In the genomic region with DNA sequence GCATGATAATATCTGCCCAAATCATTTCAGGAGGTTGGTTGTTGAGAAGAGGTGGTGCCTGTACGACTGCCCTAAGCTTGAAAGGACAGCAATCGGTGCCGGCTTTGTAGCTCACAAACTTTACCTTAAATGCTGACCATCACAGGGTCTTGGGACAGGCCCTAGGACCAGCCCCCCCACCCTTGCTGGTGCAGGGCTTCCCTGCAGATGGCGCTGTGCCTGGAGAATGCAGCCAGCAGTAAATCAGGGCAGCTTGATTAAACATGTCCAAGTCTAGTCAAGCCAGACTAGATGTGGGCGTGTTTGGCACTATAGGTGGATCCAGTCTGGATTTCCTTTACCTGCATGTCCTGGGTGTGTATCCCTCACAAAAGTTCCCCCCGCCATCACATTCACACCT, we compare ENCODE assay signal across 17 cellular contexts.
DNase-seq lines count a peak whose midpoint lies in the region; ATAC-seq, FAIRE-seq and TF ChIP-seq lines count a peak whose summit lies in the region.
"Had no signal": no experiment of that assay in that cellular context is flagged by ENCODE, and none has a peak within 500 bp of the region (broad histone marks: within the 10 kb centered on the region; RNA-seq: fewer than 3 reads in every experiment).

No MANE protein-coding gene starts in this region.

- H3K27ac Mint-ChIP-seq in stimulated activated effector memory CD8-positive, alpha-beta T cell treated with anti-CD3 and anti-CD28 coated beads, Interleukin-12 subunit alpha, Interleukin-12 subunit beta, amount 100 ng/mL, for 72 hours: no peak overlapping the region
- H3K27ac Mint-ChIP-seq: stimulated activated memory B cell treated with anti-CD40 and anti-IgM and Interleukin-4, amounts not matched to agents 10 μg/mL and 1 μg/mL and 100 μg/mL, for 72 hours had no signal

- FAIRE-seq in HepG2 (lab: Jason Lieb, UNC): no peak
- no peak for FAIRE-seq in small intestine (lab: Jason Lieb, UNC)

- H3K27me3 ChIP-seq in HepG2 (ENCODE audit: control insufficient read depth in 1 of 2, insufficient read depth in 2 of 2, low read length in 2 of 2) (peaks cover 11 to 44% of the 10 kb centered on the region in 2 experiments), right lobe of liver (no peaks in the 10 kb centered on the region), small intestine (ENCODE audit: control insufficient read depth in 2 of 2, insufficient read depth in 2 of 2, low read length in 2 of 2) (peaks cover 0 to 4% of the 10 kb centered on the region in 2 donors), hepatocyte (no peaks in the 10 kb centered on the region)

- TF ChIP-seq POLR2A in HepG2 (IDR thresholded peaks at IDR 0.05; ENCODE audit: insufficient read depth in 1 of 2, low read depth in 2 of 2, low read length in 2 of 2) (no peak), right lobe of liver (IDR thresholded peaks at IDR 0.05) (no peak)

- CTCF ChIA-PET in HepG2 (lab: Yijun Ruan, JAX; ENCODE audit: low intra/inter-chr PET ratio, low total read pairs): no interaction called here

- in situ Hi-C loops in HepG2 (cut with HindIII; ENCODE audit: extremely low pct_ligation_motif_present, low pct_unique_long_range_greater_than_20kb): no loop called here

- H3K36me3 ChIP-seq in HepG2 (replicated peaks in 1 of 2; ENCODE audit: control insufficient read depth in 1 of 2, insufficient read depth in 2 of 2, low read length in 2 of 2): no peaks in the 10 kb centered on the region
- H3K36me3 ChIP-seq in right lobe of liver: no peaks in the 10 kb centered on the region
- H3K36me3 ChIP-seq in small intestine (ENCODE audit: control insufficient read depth in 2 of 2, insufficient read depth in 2 of 2, low read length in 2 of 2): no peaks in the 10 kb centered on the region
- H3K36me3 ChIP-seq in hepatocyte (replicated peaks; ENCODE audit: insufficient read depth, low read depth): no peaks in the 10 kb centered on the region

- intact Hi-C loops in HepG2 (cut with micrococcal nuclease; ENCODE audit: unreplicated experiment) (loop anchor here (5.0 kb wide), 1 partner anchor 204 kb away; no protein-coding TSS in a partner anchor), right lobe of liver (cut with DNase I) (no loop called here)

- no peaks in the 10 kb centered on the region for H3K9me3 ChIP-seq in HepG2 (ENCODE audit: low read length)
- no peaks in the 10 kb centered on the region for H3K9me3 ChIP-seq in right lobe of liver
- no peaks in the 10 kb centered on the region for H3K9me3 ChIP-seq in small intestine (ENCODE audit: control insufficient read depth, low read depth)
- H3K9me3 ChIP-seq in hepatocyte (ENCODE audit: low read depth): no peaks in the 10 kb centered on the region

- H3K4me1 Mint-ChIP-seq in stimulated activated effector memory CD8-positive, alpha-beta T cell treated with anti-CD3 and anti-CD28 coated beads, Interleukin-12 subunit alpha, Interleukin-12 subunit beta, amount 100 ng/mL, for 72 hours: peaks cover 10% of the 10 kb centered on the region

- no peak overlapping the region for H3K4me3 Mint-ChIP-seq in stimulated activated effector memory CD8-positive, alpha-beta T cell treated with anti-CD3 and anti-CD28 coated beads, Interleukin-12 subunit alpha, Interleukin-12 subunit beta, amount 100 ng/mL, for 72 hours
- H3K4me3 Mint-ChIP-seq: brain; stimulated activated memory B cell treated with anti-CD40 and anti-IgM and Interleukin-4, amounts not matched to agents 10 μg/mL and 1 μg/mL and 100 μg/mL, for 72 hours had no signal

- POLR2A ChIA-PET in HepG2 (lab: Yijun Ruan, JAX): no interaction called here

- no peak overlapping the region for H3K9ac ChIP-seq in HepG2 (ENCODE audit: insufficient read depth, low read depth, low read length)

- H2AFZ ChIP-seq in HepG2 (ENCODE audit: low read length) (no peak overlapping the region), hepatocyte (no peak overlapping the region)

- TF ChIP-seq CTCF in HepG2 (CRISPR knock-in tag; IDR thresholded peaks at IDR 0.05) (0 out of 2 replicates have a peak, but pooled peaks have one; percentile 12), right lobe of liver (IDR thresholded peaks at IDR 0.05) (no peak), epithelial cell of proximal tubule (conservative IDR thresholded peaks at IDR 0.05; ENCODE audit: low read depth, low read length) (peak; percentile 20), hepatocyte (IDR thresholded peaks at IDR 0.05; ENCODE audit: poor library complexity) (no peak)

- H3K4me2 ChIP-seq in HepG2 (ENCODE audit: low read depth, low read length): no peak overlapping the region
- no peak overlapping the region for H3K4me2 ChIP-seq in hepatocyte

- no peaks in the 10 kb centered on the region for H4K20me1 ChIP-seq in HepG2 (ENCODE audit: insufficient read depth, low read length)
- H4K20me1 ChIP-seq in hepatocyte (ENCODE audit: insufficient read depth, poor library complexity, severe bottlenecking): no peaks in the 10 kb centered on the region

- 24% methylated on average over 6 of the region's 6 CpGs for WGBS in HepG2 (ENCODE audit: low lambda C conversion rate)
- 55% methylated on average over 5 of the region's 6 CpGs for WGBS in right lobe of liver (ENCODE audit: insufficient coverage, low coverage, low lambda C conversion rate, missing lambda C conversion rate)
- WGBS in small intestine, 3 donors: 68 to 75% (median 75%) methylated on average over 6 of the region's 6 CpGs
- WGBS in hepatocyte (ENCODE audit: low lambda C conversion rate, missing lambda C conversion rate): 75% methylated on average over 6 of the region's 6 CpGs

- no peaks in the 10 kb centered on the region for H3K9me3 Mint-ChIP-seq in stimulated activated effector memory CD8-positive, alpha-beta T cell treated with anti-CD3 and anti-CD28 coated beads, Interleukin-12 subunit alpha, Interleukin-12 subunit beta, amount 100 ng/mL, for 72 hours
- H3K9me3 Mint-ChIP-seq: brain; stimulated activated memory B cell treated with anti-CD40 and anti-IgM and Interleukin-4, amounts not matched to agents 10 μg/mL and 1 μg/mL and 100 μg/mL, for 72 hours had no signal

- no peaks in the 10 kb centered on the region for H3K36me3 Mint-ChIP-seq in stimulated activated effector memory CD8-positive, alpha-beta T cell treated with anti-CD3 and anti-CD28 coated beads, Interleukin-12 subunit alpha, Interleukin-12 subunit beta, amount 100 ng/mL, for 72 hours

- H3K9me2 ChIP-seq in hepatocyte (replicated peaks; ENCODE audit: insufficient read depth): no peaks in the 10 kb centered on the region

- no peak for TF ChIP-seq EP300 in HepG2 (IDR thresholded peaks at IDR 0.05; ENCODE audit: low read depth in 2 of 2, low read length in 2 of 2)
- no peak for TF ChIP-seq EP300 in HepG2 (CRISPR knock-in tag; IDR thresholded peaks at IDR 0.05; ENCODE audit: borderline replicate concordance)

- ATAC-seq in HepG2 (no peak), right lobe of liver (no peak)
- no peak for ATAC-seq in stimulated activated effector memory CD8-positive, alpha-beta T cell treated with anti-CD3 and anti-CD28 coated beads, Interleukin-12 subunit alpha, Interleukin-12 subunit beta, amount 100 ng/mL, for 72 hours
- ATAC-seq: left cardiac atrium; stimulated activated memory B cell treated with anti-CD40 and anti-IgM and Interleukin-4, amounts not matched to agents 10 μg/mL and 1 μg/mL and 100 μg/mL, for 72 hours had no signal

- BruUV-seq in HepG2 (replicated peaks; lab: Mats Ljungman, UMichigan): no TSS peak

- no peak for DNase-seq in HepG2 (ENCODE audit: low spot score)
- no peak for DNase-seq in right lobe of liver
- DNase-seq in NAMALWA (ENCODE audit: low spot score): peak; percentile 20
- no peak for DNase-seq in epithelial cell of proximal tubule (ENCODE audit: low read depth)
- DNase-seq in small intestine: no peak
- DNase-seq in hepatocyte (ENCODE audit: low spot score): no peak
- DNase-seq in DMS153 treated with DMSO at 0.1 percent for 48 hours (lab: John Stamatoyannopoulos, UW; ENCODE audit: unreplicated experiment): no peak
- no peak for DNase-seq in stimulated activated effector memory CD8-positive, alpha-beta T cell treated with anti-CD3 and anti-CD28 coated beads, Interleukin-12 subunit alpha, Interleukin-12 subunit beta, amount 100 ng/mL, for 72 hours (ENCODE audit: low spot score in 2 of 2)
- DNase-seq: activated effector memory CD4-positive, alpha-beta T cell treated with anti-CD3 and anti-CD28 coated beads, Interleukin-2, amount 50 U/mL, for 16 hours; effector memory CD4-positive, alpha-beta T cell; GOT3; left cardiac atrium; NCI-H226; stimulated activated CD4-positive, alpha-beta T cell treated with anti-CD3 and anti-CD28 coated beads, Interleukin-4, amount 100 ng/mL, for 1 hour; T-helper 2 cell had no signal

- TF ChIP-seq RAD21 in HepG2 (CRISPR knock-in tag; IDR thresholded peaks at IDR 0.05): no peak

- H3K4me1 ChIP-seq in HepG2 (ENCODE audit: insufficient read depth, low read length): peaks cover 19% of the 10 kb centered on the region
- no peaks in the 10 kb centered on the region for H3K4me1 ChIP-seq in right lobe of liver
- H3K4me1 ChIP-seq in small intestine (ENCODE audit: control insufficient read depth in 2 of 2, insufficient read depth in 1 of 2, low read depth in 1 of 2, low read length in 1 of 2): no peaks in the 10 kb centered on the region
- H3K4me1 ChIP-seq in hepatocyte (ENCODE audit: insufficient read depth): no peaks in the 10 kb centered on the region

- H3K79me2 ChIP-seq in HepG2 (ENCODE audit: insufficient read depth, low read length): no peaks in the 10 kb centered on the region
- no peaks in the 10 kb centered on the region for H3K79me2 ChIP-seq in hepatocyte

- H3K4me3 ChIP-seq in HepG2 (replicated peaks in 1 of 3; ENCODE audit: insufficient read depth in 1 of 3, low read depth in 2 of 3, low read length in 3 of 3) (no peak overlapping the region), right lobe of liver (no peak overlapping the region), epithelial cell of proximal tubule (ENCODE audit: low read depth, low read length) (no peak overlapping the region), small intestine (ENCODE audit: low read depth in 1 of 2, low read length in 2 of 2) (no peak overlapping the region), hepatocyte (no peak overlapping the region)

- H3K27ac ChIP-seq in HepG2 (ENCODE audit: extremely low read length, insufficient read depth, low read length) (no peak overlapping the region), right lobe of liver (no peak overlapping the region), small intestine (ENCODE audit: low read depth in 1 of 2, low read length in 1 of 2) (no peak overlapping the region), hepatocyte (no peak overlapping the region)

TF ChIP-seq in HepG2, 621 proteins besides CTCF, POLR2A, EP300 and RAD21 (continues in another document):
- TF ChIP-seq, protein P1, sequence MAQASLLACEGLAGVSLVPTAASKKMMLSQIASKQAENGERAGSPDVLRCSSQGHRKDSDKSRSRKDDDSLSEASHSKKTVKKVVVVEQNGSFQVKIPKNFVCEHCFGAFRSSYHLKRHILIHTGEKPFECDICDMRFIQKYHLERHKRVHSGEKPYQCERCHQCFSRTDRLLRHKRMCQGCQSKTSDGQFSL (CRISPR knock-in tag; IDR thresholded peaks at IDR 0.05): peak; percentile 95
- TF ChIP-seq KLF15 (CRISPR knock-in tag; IDR thresholded peaks at IDR 0.05; ENCODE audit: borderline replicate concordance) (no peak), MTA3 (CRISPR knock-in tag; IDR thresholded peaks at IDR 0.05) (no peak), ZNF629 (CRISPR knock-in tag; conservative IDR thresholded peaks at IDR 0.05) (peak; percentile 59; the same call in 1 of the 2 replicates)

Comparison
In these comparisons a context has a peak if more than half of its experiments do, and no peak if none do; other contexts are left out.
1. CTCF ChIP-seq: peak in HepG2 (single experiment) and epithelial cell of proximal tubule (single experiment); none in right lobe of liver (0 of 4) and hepatocyte (single experiment).